Comparison of ENCODE assay signal across 30 cellular contexts in genomic region chr12:83157604-83158003, GRCh38.
"Had no signal": no experiment of that assay in that cellular context is flagged by ENCODE, and none has a peak within 500 bp of the region (broad histone marks: within the 10 kb centered on the region; RNA-seq: fewer than 3 reads in every experiment).

No MANE protein-coding gene starts in this region.

- H3K4me1 ChIP-seq: ascending aorta, breast epithelium, colonic mucosa, esophagus squamous epithelium, gastroesophageal sphincter, heart right ventricle had no signal

- FAIRE-seq: endometrium, endothelial cell of umbilical vein had no signal

- H3K27ac ChIP-seq: ascending aorta, breast epithelium, cardiac muscle cell, colonic mucosa, epithelial cell of prostate, esophagus squamous epithelium, gastroesophageal sphincter, heart right ventricle had no signal

- H3K27me3 ChIP-seq: ascending aorta, breast epithelium, cardiac muscle cell, colonic mucosa, esophagus squamous epithelium, gastroesophageal sphincter, heart right ventricle had no signal

- DNase-seq: activated CD4-positive, alpha-beta memory T cell treated with anti-CD3 and anti-CD28 coated beads for 36 hours; activated CD4-positive, alpha-beta T cell treated with anti-CD3 and anti-CD28 coated beads for 36 hours; activated CD4-positive, alpha-beta T cell treated with anti-CD3 and anti-CD28 coated beads, Interleukin-2, amount 10 ng/mL, durations not matched to agents 24 days and 14 days; activated CD4-positive, CD25-positive, alpha-beta regulatory T cell; activated CD4-positive, CD25-positive, alpha-beta regulatory T cell treated with anti-CD3 and anti-CD28 coated beads, Interleukin-2, amount 50 U/mL, for 72 hours; activated CD8-positive, alpha-beta memory T cell treated with anti-CD3 and anti-CD28 coated beads, Interleukin-2, amount 10 ng/mL, durations not matched to agents 7 days and 5 days; activated CD8-positive, alpha-beta memory T cell treated with anti-CD3 and anti-CD28 coated beads, Interleukin-2, amount 50 U/mL, for 4 hours; activated CD8-positive, alpha-beta T cell treated with anti-CD3 and anti-CD28 coated beads, Interleukin-2, amount 10 ng/mL, durations not matched to agents 7 days and 5 days; activated gamma-delta T cell; activated naive CD4-positive, alpha-beta T cell; activated naive CD4-positive, alpha-beta T cell treated with anti-CD3 and anti-CD28 coated beads, Interleukin-2, amount 10 ng/mL, durations not matched to agents 7 days and 5 days; activated naive CD8-positive, alpha-beta T cell treated with anti-CD3 and anti-CD28 coated beads, Interleukin-2, amount 10 ng/mL, durations not matched to agents 7 days and 5 days; activated T-cell treated with anti-CD3 and anti-CD28 coated beads, Interleukin-2, amount 50 U/mL, for 1 hour; activated T-cell treated with anti-CD3 and anti-CD28 coated beads, Interleukin-2, amount 50 U/mL, for 48 hours; central memory CD4-positive, alpha-beta T cell; cerebellar nuclear complex; colonic mucosa; effector CD8-positive, alpha-beta T cell; esophagus squamous epithelium; foreskin melanocyte; heart right ventricle; T-helper 9 cell had no signal

- H3K36me3 ChIP-seq: ascending aorta, breast epithelium, cardiac muscle cell, colonic mucosa, esophagus squamous epithelium, gastroesophageal sphincter, heart right ventricle had no signal

- ATAC-seq: activated CD4-positive, alpha-beta T cell treated with anti-CD3 and anti-CD28 coated beads for 36 hours; activated CD8-positive, alpha-beta memory T cell treated with anti-CD3 and anti-CD28 coated beads, Interleukin-2, amount 10 ng/mL, durations not matched to agents 7 days and 5 days; activated CD8-positive, alpha-beta T cell treated with anti-CD3 and anti-CD28 coated beads, Interleukin-2, amount 10 ng/mL, durations not matched to agents 7 days and 5 days; activated naive CD4-positive, alpha-beta T cell treated with anti-CD3 and anti-CD28 coated beads, Interleukin-2, amount 50 U/mL, for 72 hours; gastroesophageal sphincter; heart right ventricle had no signal

- H3K9me3 ChIP-seq: ascending aorta, breast epithelium, colonic mucosa, esophagus squamous epithelium, gastroesophageal sphincter had no signal

- H3K4me3 ChIP-seq: ascending aorta, breast epithelium, cardiac muscle cell, colonic mucosa, esophagus squamous epithelium, gastroesophageal sphincter, heart right ventricle had no signal
